ENCODE assay signal across 9 cellular contexts in the genomic region with DNA sequence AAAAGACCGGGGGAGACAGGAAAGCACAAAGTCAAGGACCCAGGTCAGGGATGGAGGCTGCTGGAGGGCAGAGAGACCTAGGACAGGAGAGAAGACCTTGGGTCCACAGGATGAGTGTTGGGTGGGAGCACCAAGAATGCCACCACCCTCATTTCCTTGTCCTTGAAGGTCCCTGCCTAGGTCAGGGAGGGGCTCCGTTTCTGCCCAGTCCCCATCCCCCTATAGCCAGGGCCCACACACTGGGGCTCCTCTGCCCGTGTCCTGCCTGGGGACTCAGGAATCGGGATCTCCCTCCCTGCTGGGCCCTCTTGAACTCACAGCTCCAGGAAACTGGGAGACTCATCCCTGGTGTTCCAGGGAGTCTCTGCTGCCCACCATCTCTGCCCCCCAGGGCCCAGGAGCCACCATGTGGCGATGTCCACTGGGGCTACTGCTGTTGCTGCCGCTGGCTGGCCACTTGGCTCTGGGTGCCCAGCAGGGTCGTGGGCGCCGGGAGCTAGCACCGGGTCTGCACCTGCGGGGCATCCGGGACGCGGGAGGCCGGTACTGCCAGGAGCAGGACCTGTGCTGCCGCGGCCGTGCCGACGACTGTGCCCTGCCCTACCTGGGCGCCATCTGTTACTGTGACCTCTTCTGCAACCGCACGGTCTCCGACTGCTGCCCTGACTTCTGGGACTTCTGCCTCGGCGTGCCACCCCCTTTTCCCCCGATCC. TPM values are rescaled to one million over a fixed set of nuclear protein-coding genes. Genes with fewer than 3 reads are reported as not detected.
DNase-seq lines count a peak whose midpoint lies in the region; ATAC-seq and TF ChIP-seq lines count a peak whose summit lies in the region.
"Had no signal": no experiment of that assay in that cellular context is flagged by ENCODE, and none has a peak within 500 bp of the region (broad histone marks: within the 10 kb centered on the region; RNA-seq: fewer than 3 reads in every experiment).

No MANE protein-coding gene starts in this region.

- DNase-seq in DMS53 (lab: John Stamatoyannopoulos, UW) (peak; percentile 70), body of pancreas (no peak), SJCRH30 (no peak), SW 1271 (lab: John Stamatoyannopoulos, UW) (no peak)
- DNase-seq in stimulated activated CD4-positive, alpha-beta T cell treated with anti-CD3 and anti-CD28 coated beads, Interleukin-15, amount 100 ng/mL, for 24 hours, result no peak

- TF ChIP-seq CTCF in body of pancreas (IDR thresholded peaks at IDR 0.05), result no peak

- intact Hi-C loops in body of pancreas (cut with DNase I), result no loop called here

- H3K27ac ChIP-seq in body of pancreas (peak overlapping the region; percentile 88 to 94 (median 94)), rectal smooth muscle tissue (ENCODE audit: low read depth, low read length) (peak overlapping the region; percentile 89), SJCRH30 (no peak overlapping the region)

- H3K4me1 ChIP-seq in body of pancreas, result peaks cover 55% of the 10 kb centered on the region
- H3K4me1 ChIP-seq in rectal smooth muscle tissue (ENCODE audit: control insufficient read depth, insufficient read depth, low read length), result peaks cover 29% of the 10 kb centered on the region
- H3K4me1 ChIP-seq in SJCRH30, result peaks cover 45% of the 10 kb centered on the region

- peak overlapping the region; percentile 63 for H3K9ac ChIP-seq in rectal smooth muscle tissue (ENCODE audit: low read length)

- H3K4me3 ChIP-seq in body of pancreas, result peak overlapping the region in 1 of 2 donors; percentile 11
- peak overlapping the region; percentile 38; the same call in 1 of the 2 replicates for H3K4me3 ChIP-seq in iPS-18c (ENCODE audit: insufficient read depth, low read depth, low read length)
- peak overlapping the region; percentile 97 for H3K4me3 ChIP-seq in rectal smooth muscle tissue (ENCODE audit: low read length)
- no peak overlapping the region for H3K4me3 ChIP-seq in SJCRH30

- H3K9me3 ChIP-seq in body of pancreas, result no peaks in the 10 kb centered on the region
- no peaks in the 10 kb centered on the region for H3K9me3 ChIP-seq in iPS-18c (ENCODE audit: control insufficient read depth, insufficient read depth, low read length)
- H3K9me3 ChIP-seq in SJCRH30 (replicated peaks), result no peaks in the 10 kb centered on the region

- no peaks in the 10 kb centered on the region for H3K36me3 ChIP-seq in body of pancreas (replicated peaks in 1 of 2; ENCODE audit: insufficient read depth in 1 of 2, low read depth in 2 of 2)
- H3K36me3 ChIP-seq in rectal smooth muscle tissue (ENCODE audit: control insufficient read depth, insufficient read depth, low read length), result no peaks in the 10 kb centered on the region
- no peaks in the 10 kb centered on the region for H3K36me3 ChIP-seq in SJCRH30

- TF ChIP-seq POLR2A in body of pancreas (IDR thresholded peaks at IDR 0.05), result no peak

- ATAC-seq in body of pancreas (no peak), HG02623 (IDR thresholded peaks at IDR 0.05; ENCODE audit: unreplicated experiment) (no peak)

- 38 to 55% methylated on average over 4 to 27 of the region's 27 CpGs for WGBS in body of pancreas, 2 donors

- H3K27me3 ChIP-seq in body of pancreas (no peaks in the 10 kb centered on the region), rectal smooth muscle tissue (ENCODE audit: control insufficient read depth, insufficient read depth, low read length) (no peaks in the 10 kb centered on the region), SJCRH30 (peaks cover 19% of the 10 kb centered on the region; the same call in 1 of the 2 replicates)

RNA-seq across cellular contexts. Expression of a gene that starts 0.6 kb away (rescaled TPM):
- 100 to 1,000 TPM in 1 of 2 donors, 10 to 100 TPM in 1; 47.2 to 148 TPM for total RNA-seq in body of pancreas
- 0.56 and 1.2 TPM in 2 replicates for total RNA-seq in SJCRH30 (2014; rRNA removed; shearing (Covaris generic))
- total RNA-seq: neural crest cell had no signal

RNA-seq across cellular contexts. Expression of a gene that starts 40.6 kb away (rescaled TPM):
- not detected for total RNA-seq in body of pancreas
- not detected in 2 replicates for total RNA-seq in SJCRH30 (2014; rRNA removed; shearing (Covaris generic))
- total RNA-seq: neural crest cell had no signal

Comparison
In these comparisons a context has a peak if more than half of its experiments do, and no peak if none do; other contexts are left out.
1. RNA of a gene that starts 0.6 kb away (total RNA-seq): 47.2 to 148 TPM in body of pancreas; 0.56 to 1.2 TPM in SJCRH30; every median in the first group is over 10 times any median in the second.